31 cellular contexts compared by ENCODE assay signal in the genomic region with DNA sequence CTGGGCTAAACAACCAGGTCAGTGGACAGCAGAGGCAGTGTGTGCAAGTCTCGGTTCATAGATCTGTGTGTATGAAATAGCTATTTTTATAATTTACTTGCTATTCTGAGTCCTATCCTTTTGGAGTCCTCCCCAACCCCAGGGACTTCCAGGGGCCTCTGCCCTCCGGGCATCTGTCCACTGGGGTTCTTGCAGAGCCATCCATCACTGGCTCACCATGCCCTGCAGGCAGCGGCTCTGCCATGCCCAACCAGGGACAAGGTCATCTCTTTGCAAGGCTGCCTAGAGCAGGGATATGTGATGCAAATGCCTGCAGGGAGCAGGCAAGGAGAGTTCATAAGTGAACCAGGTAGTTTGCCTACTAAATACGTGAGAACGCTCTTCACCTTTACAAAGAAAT.
"Had no signal": no experiment of that assay in that cellular context is flagged by ENCODE, and none has a peak within 500 bp of the region (broad histone marks: within the 10 kb centered on the region; RNA-seq: fewer than 3 reads in every experiment).

No MANE protein-coding gene starts in this region.

- H3K4me3 Mint-ChIP-seq: effector memory CD8-positive, alpha-beta T cell; immature natural killer cell; memory B cell; mesothelial cell of epicardium; naive B cell; natural killer cell treated with Interleukin-12 subunit alpha and Interleukin-12 subunit beta and Interleukin-15 and Interleukin-18, amount 100 ng/mL, for 72 hours; neural crest cell; stimulated activated naive CD8-positive, alpha-beta T cell treated with anti-CD3 and anti-CD28 coated beads, Interleukin-15, amount 100 ng/mL, for 72 hours had no signal

- H3K27ac Mint-ChIP-seq: effector memory CD8-positive, alpha-beta T cell; immature natural killer cell; memory B cell; mesothelial cell of epicardium; naive B cell; natural killer cell treated with Interleukin-12 subunit alpha and Interleukin-12 subunit beta and Interleukin-15 and Interleukin-18, amount 100 ng/mL, for 72 hours; progenitor cell of endocrine pancreas; stimulated activated naive CD8-positive, alpha-beta T cell treated with anti-CD3 and anti-CD28 coated beads, Interleukin-15, amount 100 ng/mL, for 72 hours had no signal

- H3K27me3 Mint-ChIP-seq: memory B cell; progenitor cell of endocrine pancreas; stimulated activated naive CD8-positive, alpha-beta T cell treated with anti-CD3 and anti-CD28 coated beads, Interleukin-15, amount 100 ng/mL, for 72 hours had no signal

- H3K4me3 ChIP-seq: coronary artery, esophagus squamous epithelium, heart right ventricle, lung, mucosa of descending colon, smooth muscle cell, suprapubic skin, transverse colon, upper lobe of right lung, uterus had no signal

- H3K36me3 Mint-ChIP-seq: immature natural killer cell; memory B cell; mesothelial cell of epicardium; naive B cell; natural killer cell treated with Interleukin-12 subunit alpha and Interleukin-12 subunit beta and Interleukin-15 and Interleukin-18, amount 100 ng/mL, for 72 hours had no signal

- H3K36me3 ChIP-seq: esophagus squamous epithelium, heart right ventricle, suprapubic skin, transverse colon, upper lobe of right lung, uterus had no signal

- H3K9me3 ChIP-seq: esophagus squamous epithelium, heart right ventricle, mucosa of descending colon, suprapubic skin, transverse colon, upper lobe of right lung, uterus had no signal

- H3K79me2 ChIP-seq: parathyroid adenoma had no signal

- DNase-seq: dermis blood vessel endothelial cell; effector memory CD8-positive, alpha-beta T cell; erythroblast; esophagus squamous epithelium; foreskin melanocyte; glutamatergic neuron; heart right ventricle; hippocampal formation; immature natural killer cell; mucosa of descending colon; naive B cell; stimulated activated CD4-positive, alpha-beta T cell treated with anti-CD3 and anti-CD28 coated beads, Interleukin-12 subunit alpha, Interleukin-12 subunit beta, amount 100 ng/mL, for 4 hours; stimulated activated CD4-positive, alpha-beta T cell treated with anti-CD3 and anti-CD28 coated beads, Interleukin-1b, Interleukin-23, amount 100 ng/mL, for 48 hours; stimulated activated CD4-positive, alpha-beta T cell treated with anti-CD3 and anti-CD28 coated beads, Interleukin-4, amount 100 ng/mL, for 1 hour; stimulated activated CD8-positive, alpha-beta memory T cell treated with anti-CD3 and anti-CD28 coated beads, Interleukin-4, amount 100 ng/mL, for 48 hours; stimulated activated naive CD4-positive, alpha-beta T cell; stimulated activated naive CD8-positive, alpha-beta T cell treated with anti-CD3 and anti-CD28 coated beads, Interleukin-15, amount 100 ng/mL, for 72 hours; transverse colon; upper lobe of right lung; uterus had no signal

- H3K9ac ChIP-seq: parathyroid adenoma had no signal

- H3K9me3 Mint-ChIP-seq: effector memory CD8-positive, alpha-beta T cell; immature natural killer cell; memory B cell; mesothelial cell of epicardium; naive B cell; natural killer cell treated with Interleukin-12 subunit alpha and Interleukin-12 subunit beta and Interleukin-15 and Interleukin-18, amount 100 ng/mL, for 72 hours; stimulated activated naive CD8-positive, alpha-beta T cell treated with anti-CD3 and anti-CD28 coated beads, Interleukin-15, amount 100 ng/mL, for 72 hours had no signal

- ATAC-seq: effector memory CD8-positive, alpha-beta T cell; heart right ventricle; natural killer cell treated with Interleukin-12 subunit alpha and Interleukin-12 subunit beta and Interleukin-15 and Interleukin-18, amount 100 ng/mL, for 72 hours; sciatic nerve; upper lobe of right lung had no signal

- H3K4me1 Mint-ChIP-seq: immature natural killer cell; stimulated activated naive CD8-positive, alpha-beta T cell treated with anti-CD3 and anti-CD28 coated beads, Interleukin-15, amount 100 ng/mL, for 72 hours had no signal

- H2AFZ ChIP-seq: parathyroid adenoma had no signal

- H3K27me3 ChIP-seq: esophagus squamous epithelium, heart right ventricle, suprapubic skin, transverse colon, upper lobe of right lung, uterus had no signal

- H3K4me2 ChIP-seq: smooth muscle cell had no signal

- H3K4me1 ChIP-seq: esophagus squamous epithelium, parathyroid adenoma, suprapubic skin, upper lobe of right lung, uterus had no signal

- H3K27ac ChIP-seq: coronary artery, esophagus squamous epithelium, heart right ventricle, parathyroid adenoma, suprapubic skin, transverse colon, upper lobe of right lung, uterus had no signal
